ENCODE assay signal across 8 cellular contexts in genomic region chr18:23453657-23454011, GRCh38. TPM values are rescaled to one million over a fixed set of nuclear protein-coding genes. Genes with fewer than 3 reads are reported as not detected.
DNase-seq lines count a peak whose midpoint lies in the region; ATAC-seq and TF ChIP-seq lines count a peak whose summit lies in the region.

No MANE protein-coding gene starts in this region.

- H3K36me3 ChIP-seq in right atrium auricular region (no peaks in the 10 kb centered on the region), rectal smooth muscle tissue (ENCODE audit: control insufficient read depth, insufficient read depth, low read length) (no peaks in the 10 kb centered on the region)

- no peaks in the 10 kb centered on the region for H3K27me3 Mint-ChIP-seq in activated naive CD8-positive, alpha-beta T cell

- H3K36me3 Mint-ChIP-seq in activated naive CD8-positive, alpha-beta T cell: peaks cover 2% of the 10 kb centered on the region

- H3K27ac ChIP-seq in right atrium auricular region (peak overlapping the region; percentile 91 to 95), rectal smooth muscle tissue (ENCODE audit: low read depth, low read length) (peak overlapping the region; percentile 92)

- no peak for TF ChIP-seq CTCF in right atrium auricular region (IDR thresholded peaks at IDR 0.05)

- H3K27me3 ChIP-seq in right atrium auricular region (no peaks in the 10 kb centered on the region), rectal smooth muscle tissue (ENCODE audit: control insufficient read depth, insufficient read depth, low read length) (no peaks in the 10 kb centered on the region)

- H3K9ac ChIP-seq in rectal smooth muscle tissue (ENCODE audit: low read length): peak overlapping the region; percentile 98

- no peaks in the 10 kb centered on the region for H3K9me3 Mint-ChIP-seq in activated naive CD8-positive, alpha-beta T cell (ENCODE audit: low read depth)

- ATAC-seq in HG03457 (IDR thresholded peaks at IDR 0.05; ENCODE audit: unreplicated experiment): peak; percentile 5

- H3K9me3 ChIP-seq in right atrium auricular region: no peaks in the 10 kb centered on the region

- H3K4me3 ChIP-seq in right atrium auricular region (peak overlapping the region; percentile 84 to 86), rectal smooth muscle tissue (ENCODE audit: low read length) (peak overlapping the region; percentile 99)

- H3K4me3 Mint-ChIP-seq in activated naive CD8-positive, alpha-beta T cell: peak overlapping the region; percentile 99

- H3K4me1 ChIP-seq in right atrium auricular region: peaks cover 0 to 46% of the 10 kb centered on the region in 2 donors
- peaks cover 7% of the 10 kb centered on the region for H3K4me1 ChIP-seq in rectal smooth muscle tissue (ENCODE audit: control insufficient read depth, insufficient read depth, low read length)

- peak overlapping the region; percentile 85 for H3K27ac Mint-ChIP-seq in activated naive CD8-positive, alpha-beta T cell

- in situ Hi-C loops in G401 (cut with HindIII; ENCODE audit: low sequenced_read_pairs): no loop called here

- DNase-seq in DMS53 (lab: John Stamatoyannopoulos, UW) (peak; percentile 50), DMS53 treated with DMSO at 0.1 percent for 48 hours (lab: John Stamatoyannopoulos, UW; ENCODE audit: unreplicated experiment) (no peak), right atrium auricular region (ENCODE audit: low spot score) (no peak), G401 (ENCODE audit: low spot score) (no peak), GOT3 (lab: John Stamatoyannopoulos, UW) (no peak)

- peaks cover 49% of the 10 kb centered on the region for H3K4me1 Mint-ChIP-seq in activated naive CD8-positive, alpha-beta T cell (ENCODE audit: low read depth)

RNA-seq across cellular contexts. Expression of gene RIOK3, which starts 0.5 kb away (rescaled TPM):
- 10 to 100 TPM; 39.2 to 47.2 TPM for total RNA-seq in right atrium auricular region
- 27.3 and 50.2 TPM in 2 replicates for total RNA-seq in G401 (2014; rRNA removed; shearing (Covaris generic))

RNA-seq across cellular contexts. Expression of gene RMC1, which starts 49.7 kb away (rescaled TPM):
- total RNA-seq in right atrium auricular region: 10 to 100 TPM; 17.2 TPM
- 12.9 and 18.5 TPM in 2 replicates for total RNA-seq in G401 (2014; rRNA removed; shearing (Covaris generic))
